ENCODE assay signal across 21 cellular contexts in genomic region chr4:27787195-27787594, GRCh38.
DNase-seq lines count a peak whose midpoint lies in the region; ATAC-seq and TF ChIP-seq lines count a peak whose summit lies in the region.
"Had no signal": no experiment of that assay in that cellular context is flagged by ENCODE, and none has a peak within 500 bp of the region (broad histone marks: within the 10 kb centered on the region; RNA-seq: fewer than 3 reads in every experiment).

No MANE protein-coding gene starts in this region.

- H3K4me1 ChIP-seq in HCT116 (ENCODE audit: control insufficient read depth in 1 of 2, insufficient read depth in 2 of 2, low read length in 2 of 2) (peaks cover 0 to 10% of the 10 kb centered on the region in 2 experiments; a peak in 1 of 4 replicates), PC-9 (replicated peaks; ENCODE audit: insufficient read depth) (peaks cover 18% of the 10 kb centered on the region), neuronal stem cell (ENCODE audit: control insufficient read depth in 2 of 2, insufficient read depth in 1 of 2, low read depth in 1 of 2, low read length in 2 of 2) (no peaks in the 10 kb centered on the region)
- H3K4me1 ChIP-seq: BE2C, Peyer's patch had no signal

- RAD21 ChIA-PET in HCT116 (lab: Charles Lee; ENCODE audit: low non-redundant PET in 1 of 2, low total read pairs in 2 of 2, uncharacterized antibody in 2 of 2, unreplicated experiment in 2 of 2) = no interaction called here

- TF ChIP-seq CTCF in Calu3 (IDR thresholded peaks at IDR 0.05; ENCODE audit: unreplicated experiment) (no peak), HCT116 (IDR thresholded peaks at IDR 0.05 in 2 of 3, conservative IDR thresholded peaks at IDR 0.05 in 1 of 3; ENCODE audit: borderline replicate concordance in 1 of 3, insufficient read depth in 1 of 3, low read depth in 2 of 3, low read length in 2 of 3) (no peak), PC-9 (conservative IDR thresholded peaks at IDR 0.05) (no peak)

- H3K27me3 ChIP-seq in HCT116 (ENCODE audit: insufficient read depth, low read length) = no peaks in the 10 kb centered on the region
- no peaks in the 10 kb centered on the region for H3K27me3 ChIP-seq in PC-9 (ENCODE audit: insufficient read depth, low read depth)
- no peaks in the 10 kb centered on the region for H3K27me3 ChIP-seq in neuronal stem cell (ENCODE audit: control insufficient read depth in 3 of 3, insufficient read depth in 3 of 3, low read depth in 1 of 3, low read length in 3 of 3)
- H3K27me3 ChIP-seq: BE2C, Peyer's patch had no signal

- H3K9me2 ChIP-seq in HCT116 (ENCODE audit: insufficient read depth) (no peaks in the 10 kb centered on the region), PC-9 (ENCODE audit: insufficient read depth) (no peaks in the 10 kb centered on the region)

- H2BK15ac ChIP-seq in neuronal stem cell (ENCODE audit: low read length) = no peak overlapping the region

- no peak overlapping the region for H2BK12ac ChIP-seq in neuronal stem cell (ENCODE audit: low read length)

- H3K9me3 ChIP-seq in HCT116 (ENCODE audit: control insufficient read depth in 1 of 2, insufficient read depth in 1 of 2, low read depth in 1 of 2, low read length in 2 of 2) = no peaks in the 10 kb centered on the region
- no peaks in the 10 kb centered on the region for H3K9me3 ChIP-seq in PC-9 (ENCODE audit: insufficient read depth, low read depth)
- no peaks in the 10 kb centered on the region for H3K9me3 ChIP-seq in neuronal stem cell (replicated peaks in 1 of 2; ENCODE audit: control insufficient read depth in 2 of 2, insufficient read depth in 1 of 2, low read depth in 1 of 2, low read length in 2 of 2)
- H3K9me3 ChIP-seq: BE2C, Peyer's patch had no signal

- TF ChIP-seq POLR2A in HCT116 (IDR thresholded peaks at IDR 0.05; ENCODE audit: borderline replicate concordance, extremely low read depth, insufficient read depth, insufficient read length) = no peak

- no CpG with 5 or more reads among the region's 2 CpGs for WGBS in neuronal stem cell (ENCODE audit: extremely low coverage in 2 of 2, insufficient read length in 2 of 2, insufficient replicate concordance in 1 of 2), 2 donors

- intact Hi-C loops in Calu3 (cut with micrococcal nuclease; ENCODE audit: unreplicated experiment) = no loop called here
- intact Hi-C loops in HCT116 (cut with micrococcal nuclease) = no loop called here
- intact Hi-C loops in PC-9 (cut with micrococcal nuclease; ENCODE audit: unreplicated experiment) = no loop called here

- H2AK5ac ChIP-seq in neuronal stem cell (ENCODE audit: low read depth, low read length) = no peak overlapping the region

- CTCF ChIA-PET in Calu3 (lab: Charles Lee) (no interaction called here), HCT116 (lab: Charles Lee) (no interaction called here), PC-9 (lab: Charles Lee) (no interaction called here)

- H2BK5ac ChIP-seq in neuronal stem cell (ENCODE audit: low read length) = no peak overlapping the region

- no peaks in the 10 kb centered on the region for H3K79me1 ChIP-seq in neuronal stem cell (ENCODE audit: low read depth, low read length)

- H3K36me3 Mint-ChIP-seq in Calu3 (ENCODE audit: insufficient read depth, unreplicated experiment) = no peaks in the 10 kb centered on the region

- POLR2A ChIA-PET in HCT116 (lab: Charles Lee) (no interaction called here), PC-9 (lab: Charles Lee; ENCODE audit: unreplicated experiment) (no interaction called here)

- H3K27me3 Mint-ChIP-seq in Calu3 (ENCODE audit: unreplicated experiment) = no peaks in the 10 kb centered on the region

- no peak overlapping the region for H3K14ac ChIP-seq in neuronal stem cell (ENCODE audit: low read length)

- ATAC-seq in HCT116 (no peak), HG02763 (IDR thresholded peaks at IDR 0.05; ENCODE audit: unreplicated experiment) (no peak), HG03442 (IDR thresholded peaks at IDR 0.05; ENCODE audit: unreplicated experiment) (no peak)
- ATAC-seq: K562, Right ventricle myocardium inferior had no signal

- no peaks in the 10 kb centered on the region for H3K79me2 ChIP-seq in HCT116 (ENCODE audit: insufficient read depth, low read length)
- no peaks in the 10 kb centered on the region for H3K79me2 ChIP-seq in PC-9 (ENCODE audit: low read depth)

- no peak overlapping the region for H4K8ac ChIP-seq in neuronal stem cell (ENCODE audit: low read depth, low read length)

- H3K18ac ChIP-seq in neuronal stem cell (ENCODE audit: low read length) = no peak overlapping the region

- DNase-seq in Calu3 (peak; percentile 4), HCT116 (ENCODE audit: low read depth, low spot score) (peak; percentile 6), PC-9 (peak in 1 of 2 experiments; percentile 51), epithelial cell of prostate (ENCODE audit: low read depth, low spot score) (peak; percentile 39), GDM1 (lab: John Stamatoyannopoulos, UW) (no peak), neuronal stem cell (ENCODE audit: low spot score) (no peak)
- DNase-seq: BE2C; DND-41; GOT3; HCEC 1CT; NCI-H1092 treated with DMSO at 0.1 percent for 48 hours; NCI-H1436 treated with DMSO at 0.1 percent for 48 hours; NCI-H1930; NCI-H345; NCI-H774; NK-92 treated with Interleukin-12 subunit alpha and Interleukin-12 subunit beta, amount 100 ng/mL, for 24 hours; Peyer's patch had no signal

- H4K20me1 ChIP-seq in HCT116 (ENCODE audit: insufficient read depth) = no peaks in the 10 kb centered on the region
- no peaks in the 10 kb centered on the region for H4K20me1 ChIP-seq in PC-9 (ENCODE audit: insufficient read depth)

- no peak overlapping the region for H4K91ac ChIP-seq in neuronal stem cell (ENCODE audit: low read depth, low read length, poor library complexity)

- BruUV-seq in Calu3 (replicated peaks; lab: Mats Ljungman, UMichigan) = no TSS peak
- BruUV-seq in HCT116 (replicated peaks; lab: Mats Ljungman, UMichigan) = no TSS peak
- no TSS peak for BruUV-seq in PC-9 (replicated peaks; lab: Mats Ljungman, UMichigan)

- no peak overlapping the region for H3K23ac ChIP-seq in neuronal stem cell (ENCODE audit: low read depth, low read length, poor library complexity)

- no peak overlapping the region for H2BK120ac ChIP-seq in neuronal stem cell (ENCODE audit: low read depth, low read length)

- H3K36me3 ChIP-seq in HCT116 (ENCODE audit: control insufficient read depth in 1 of 2, insufficient read depth in 2 of 2, low read length in 2 of 2) = no peaks in the 10 kb centered on the region
- no peaks in the 10 kb centered on the region for H3K36me3 ChIP-seq in PC-9 (ENCODE audit: low read depth)
- H3K36me3 ChIP-seq in neuronal stem cell (replicated peaks in 1 of 2; ENCODE audit: control insufficient read depth in 2 of 2, insufficient read depth in 2 of 2, low read length in 2 of 2) = no peaks in the 10 kb centered on the region
- H3K36me3 ChIP-seq: BE2C, Peyer's patch had no signal

- H3K4me3 Mint-ChIP-seq in Calu3 (ENCODE audit: low read depth, unreplicated experiment) = no peak overlapping the region

- no peak overlapping the region for H3K4ac ChIP-seq in neuronal stem cell (ENCODE audit: low read length)

- no peak overlapping the region for H3K27ac Mint-ChIP-seq in Calu3 (ENCODE audit: unreplicated experiment)

- H3K4me1 Mint-ChIP-seq in Calu3 (ENCODE audit: low read depth, unreplicated experiment) = peaks cover 35% of the 10 kb centered on the region

- H3K9me3 Mint-ChIP-seq in Calu3 (ENCODE audit: low read depth, unreplicated experiment) = no peaks in the 10 kb centered on the region

- TF ChIP-seq RAD21 in HCT116 (IDR thresholded peaks at IDR 0.05; ENCODE audit: low read depth) = no peak

- H3K4me3 ChIP-seq in HCT116 (replicated peaks in 1 of 2; ENCODE audit: low read depth in 1 of 2, low read length in 2 of 2) (no peak overlapping the region), PC-9 (no peak overlapping the region), neuronal stem cell (ENCODE audit: low read length in 2 of 2) (no peak overlapping the region)
- H3K4me3 ChIP-seq: K562, Peyer's patch had no signal

- H3K4me2 ChIP-seq in HCT116 (ENCODE audit: low read length) (no peak overlapping the region), PC-9 (peak overlapping the region; percentile 6; the same call in 1 of the 2 replicates), neuronal stem cell (ENCODE audit: insufficient read depth, low read length, poor library complexity, severe bottlenecking) (no peak overlapping the region)

- no peaks in the 10 kb centered on the region for H3F3A ChIP-seq in PC-9 (ENCODE audit: insufficient read depth, low read depth)

- H3K27ac ChIP-seq in HCT116 (ENCODE audit: low read depth, low read length) (no peak overlapping the region), PC-9 (peak overlapping the region; percentile 29; the same call in 1 of the 2 replicates), epithelial cell of prostate (peak overlapping the region; percentile 77), neuronal stem cell (replicated peaks; ENCODE audit: low read length) (no peak overlapping the region)
- H3K27ac ChIP-seq: Peyer's patch had no signal

- H3K9ac ChIP-seq in HCT116 (ENCODE audit: low read length) (no peak overlapping the region), neuronal stem cell (ENCODE audit: low read depth, low read length, poor library complexity) (no peak overlapping the region)

- H2AFZ ChIP-seq in HCT116 (ENCODE audit: low read depth, low read length, poor library complexity, severe bottlenecking) (no peak overlapping the region), PC-9 (no peak overlapping the region), neuronal stem cell (ENCODE audit: low read length) (no peak overlapping the region)

TF ChIP-seq in HCT116, 20 proteins besides CTCF, POLR2A, EP300 and RAD21:
- 0 out of 2 replicates have a peak, but pooled peaks have one; percentile 23 for TF ChIP-seq JUND (IDR thresholded peaks at IDR 0.05)
- no peak for TF ChIP-seq EGR1 (IDR thresholded peaks at IDR 0.05; ENCODE audit: low read depth)
- TF ChIP-seq FOSL1 (IDR thresholded peaks at IDR 0.05; ENCODE audit: low read depth) = peak; percentile 32; the same call in 1 of the 2 replicates
- no peak for TF ChIP-seq EZH2 (IDR thresholded peaks at IDR 0.05)
- TF ChIP-seq SP1 (IDR thresholded peaks at IDR 0.05; ENCODE audit: low read depth) = 0 out of 2 replicates have a peak, but pooled peaks have one; percentile 19

Comparison
In these comparisons a context has a peak if more than half of its experiments do, and no peak if none do; other contexts are left out.
1. DNase-seq: peak in Calu3 (single experiment), HCT116 (single experiment) and epithelial cell of prostate (single experiment); none in GDM1 (single experiment) and neuronal stem cell (single experiment).
2. H3K27ac ChIP-seq: peak in PC-9 (single experiment) and epithelial cell of prostate (single experiment); none in HCT116 (single experiment) and neuronal stem cell (single experiment).